In the genomic region with DNA sequence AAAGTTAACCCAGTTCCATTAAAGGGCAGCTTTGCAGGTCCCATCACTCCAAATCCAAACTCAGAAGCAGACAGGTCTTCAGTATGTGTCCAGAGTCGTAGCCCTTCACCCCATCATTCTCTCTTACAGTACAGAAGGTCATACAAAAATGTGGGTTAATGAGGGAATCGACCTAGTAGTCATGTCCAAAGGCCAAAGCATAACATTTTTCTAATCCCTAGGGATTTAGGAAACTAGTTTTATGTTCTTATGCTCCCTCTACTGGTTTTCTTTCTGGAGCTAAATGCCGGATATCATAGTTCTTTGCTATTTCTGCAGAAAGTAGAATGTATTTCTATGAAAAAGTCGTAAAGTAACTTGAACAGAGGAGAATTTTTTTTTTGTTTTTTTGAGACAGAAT, we compare ENCODE assay signal across 10 cellular contexts.
DNase-seq lines count a peak whose midpoint lies in the region; ATAC-seq and TF ChIP-seq lines count a peak whose summit lies in the region.
"Had no signal": no experiment of that assay in that cellular context is flagged by ENCODE, and none has a peak within 500 bp of the region (broad histone marks: within the 10 kb centered on the region; RNA-seq: fewer than 3 reads in every experiment).

No MANE protein-coding gene starts in this region.

- H3K4me3 ChIP-seq in AG10803 (ENCODE audit: low read length) (no peak overlapping the region), NB4 (ENCODE audit: low read depth, low read length) (no peak overlapping the region), epithelial cell of proximal tubule (ENCODE audit: low read depth, low read length) (no peak overlapping the region), WERI-Rb-1 (ENCODE audit: low read depth, low read length) (no peak overlapping the region)

- H3K27ac Mint-ChIP-seq in nephron, result peak overlapping the region in 1 of 3 experiments; percentile 43
- H3K27ac Mint-ChIP-seq: activated naive CD4-positive, alpha-beta T cell treated with anti-CD3 and anti-CD28 coated beads for 36 hours had no signal

- H3K27me3 ChIP-seq in WERI-Rb-1 (ENCODE audit: insufficient read depth, low read depth, severe bottlenecking), result no peaks in the 10 kb centered on the region

- H3K4me3 Mint-ChIP-seq in nephron, result no peak overlapping the region
- H3K4me3 Mint-ChIP-seq: activated naive CD4-positive, alpha-beta T cell treated with anti-CD3 and anti-CD28 coated beads for 36 hours had no signal

- ATAC-seq in GM18858 (IDR thresholded peaks at IDR 0.05; ENCODE audit: unreplicated experiment), result no peak

- TF ChIP-seq CTCF in AG10803 (conservative IDR thresholded peaks at IDR 0.05; ENCODE audit: low read length) (peak; percentile 80), NB4 (IDR thresholded peaks at IDR 0.05; ENCODE audit: low read depth, low read length) (no peak), epithelial cell of proximal tubule (conservative IDR thresholded peaks at IDR 0.05; ENCODE audit: low read depth, low read length) (peak; percentile 44), nephron (IDR thresholded peaks at IDR 0.05; ENCODE audit: unreplicated experiment in 3 of 3) (peak; percentile 26 to 39 (median 27)), WERI-Rb-1 (IDR thresholded peaks at IDR 0.05; ENCODE audit: low read depth, low read length) (no peak)

- no peaks in the 10 kb centered on the region for H3K9me3 Mint-ChIP-seq in nephron
- H3K9me3 Mint-ChIP-seq: activated naive CD4-positive, alpha-beta T cell treated with anti-CD3 and anti-CD28 coated beads for 36 hours had no signal

- H3K27ac ChIP-seq in WERI-Rb-1, result no peak overlapping the region

- peaks cover 12% of the 10 kb centered on the region for H3K36me3 Mint-ChIP-seq in nephron (ENCODE audit: low read depth)

- TF ChIP-seq POLR2A in NB4 (IDR thresholded peaks at IDR 0.05; ENCODE audit: extremely low read depth, insufficient read length), result no peak

- peaks cover 2% of the 10 kb centered on the region for H3K4me1 Mint-ChIP-seq in nephron

- no peaks in the 10 kb centered on the region for H3K9me3 ChIP-seq in WERI-Rb-1 (ENCODE audit: severe bottlenecking)

- DNase-seq in AG10803 (ENCODE audit: low read depth) (peak; percentile 86), NB4 (ENCODE audit: low read depth) (peak; percentile 40), epithelial cell of proximal tubule (ENCODE audit: low read depth) (no peak), NCI-H1694 (lab: John Stamatoyannopoulos, UW) (no peak), WERI-Rb-1 (no peak)
- DNase-seq in activated T-cell treated with anti-CD3 and anti-CD28 coated beads, Interleukin-2, amount 50 U/mL, for 1 hour, result no peak
- DNase-seq: activated naive CD4-positive, alpha-beta T cell treated with anti-CD3 and anti-CD28 coated beads for 36 hours; T-helper 1 cell had no signal

- no peaks in the 10 kb centered on the region for H3K36me3 ChIP-seq in WERI-Rb-1

- H3K27me3 Mint-ChIP-seq in nephron (ENCODE audit: low read depth), result no peaks in the 10 kb centered on the region

Comparison
In these comparisons a context has a peak if more than half of its experiments do, and no peak if none do; other contexts are left out.
1. DNase-seq: peak in AG10803 (single experiment) and NB4 (single experiment); none in epithelial cell of proximal tubule (single experiment), NCI-H1694 (single experiment), WERI-Rb-1 (single experiment) and activated T-cell treated with anti-CD3 and anti-CD28 coated beads, Interleukin-2, amount 50 U/mL, for 1 hour (single experiment).
2. CTCF ChIP-seq: peak in AG10803 (single experiment), epithelial cell of proximal tubule (single experiment) and nephron (3 of 3); none in NB4 (single experiment) and WERI-Rb-1 (single experiment).